In genomic region chr1:82562448-82562847, GRCh38 we compare ENCODE assay signal across 20 cellular contexts.
"Had no signal": no experiment of that assay in that cellular context is flagged by ENCODE, and none has a peak within 500 bp of the region (broad histone marks: within the 10 kb centered on the region; RNA-seq: fewer than 3 reads in every experiment).

No MANE protein-coding gene starts in this region.

- H3K27me3 ChIP-seq: ascending aorta, heart right ventricle, right lobe of liver, upper lobe of left lung had no signal

- H3K27me3 Mint-ChIP-seq: activated B cell treated with CpG ODN at 0.5 μM for 24 hours; activated naive CD8-positive, alpha-beta T cell treated with anti-CD3 and anti-CD28 coated beads, Interleukin-2, amount 50 U/mL, for 24 hours; stimulated activated memory B cell treated with anti-CD40 and anti-IgM and Interleukin-4, amounts not matched to agents 10 μg/mL and 1 μg/mL and 100 μg/mL, for 72 hours; T-cell had no signal

- H3K9me3 Mint-ChIP-seq: activated B cell treated with CpG ODN at 0.5 μM for 24 hours; activated CD8-positive, alpha-beta T cell treated with anti-CD3 and anti-CD28 coated beads for 36 hours; activated naive CD4-positive, alpha-beta T cell treated with anti-CD3 and anti-CD28 coated beads for 36 hours; activated naive CD8-positive, alpha-beta T cell treated with anti-CD3 and anti-CD28 coated beads, Interleukin-2, amount 50 U/mL, for 24 hours; activated T-helper 2 cell treated with anti-CD3 and anti-CD28 coated beads, Interferon-gamma antibody, Interleukin-2, Interleukin-4, amounts not matched to agents 10 μg/mL and 5 μg/mL and 100 μg/mL, durations not matched to agents 14 hours and 24 hours and 36 hours; nephron progenitor cell; stimulated activated memory B cell treated with anti-CD40 and anti-IgM and Interleukin-4, amounts not matched to agents 10 μg/mL and 1 μg/mL and 100 μg/mL, for 72 hours; T-cell had no signal

- H3K4me3 Mint-ChIP-seq: activated B cell treated with CpG ODN at 0.5 μM for 24 hours; activated CD8-positive, alpha-beta T cell treated with anti-CD3 and anti-CD28 coated beads for 36 hours; activated naive CD4-positive, alpha-beta T cell treated with anti-CD3 and anti-CD28 coated beads for 36 hours; activated naive CD8-positive, alpha-beta T cell treated with anti-CD3 and anti-CD28 coated beads, Interleukin-2, amount 50 U/mL, for 24 hours; nephron progenitor cell; stimulated activated memory B cell treated with anti-CD40 and anti-IgM and Interleukin-4, amounts not matched to agents 10 μg/mL and 1 μg/mL and 100 μg/mL, for 72 hours; T-cell had no signal

- H3K4me3 ChIP-seq: ascending aorta, heart right ventricle, left ventricle myocardium inferior, prostate gland, right lobe of liver, smooth muscle cell, thoracic aorta, upper lobe of left lung had no signal

- DNase-seq: activated B cell treated with CpG ODN at 0.5 μM for 24 hours; activated CD4-positive, alpha-beta T cell treated with anti-CD3 and anti-CD28 coated beads for 48 hours; activated CD8-positive, alpha-beta T cell treated with anti-CD3 and anti-CD28 coated beads for 36 hours; activated naive CD4-positive, alpha-beta T cell treated with anti-CD3 and anti-CD28 coated beads for 36 hours; activated naive CD8-positive, alpha-beta T cell treated with anti-CD3 and anti-CD28 coated beads, Interleukin-2, amount 50 U/mL, for 24 hours; activated T-cell treated with anti-CD3 and anti-CD28 coated beads, Interleukin-2, amount 50 U/mL, for 1 hour; erythroblast; heart right ventricle; left ventricle myocardium inferior; nephron progenitor cell; right lobe of liver; stimulated activated CD4-positive, alpha-beta T cell treated with anti-CD3 and anti-CD28 coated beads, Interleukin-4, amount 100 ng/mL, for 4 hours; T-cell; upper lobe of left lung had no signal

- H3K27ac Mint-ChIP-seq: activated B cell treated with CpG ODN at 0.5 μM for 24 hours; activated CD8-positive, alpha-beta T cell treated with anti-CD3 and anti-CD28 coated beads for 36 hours; activated naive CD4-positive, alpha-beta T cell treated with anti-CD3 and anti-CD28 coated beads for 36 hours; activated naive CD8-positive, alpha-beta T cell treated with anti-CD3 and anti-CD28 coated beads, Interleukin-2, amount 50 U/mL, for 24 hours; activated T-helper 2 cell treated with anti-CD3 and anti-CD28 coated beads, Interferon-gamma antibody, Interleukin-2, Interleukin-4, amounts not matched to agents 10 μg/mL and 5 μg/mL and 100 μg/mL, durations not matched to agents 14 hours and 24 hours and 36 hours; nephron progenitor cell; stimulated activated memory B cell treated with anti-CD40 and anti-IgM and Interleukin-4, amounts not matched to agents 10 μg/mL and 1 μg/mL and 100 μg/mL, for 72 hours; T-cell had no signal

- H3K4me1 Mint-ChIP-seq: activated naive CD8-positive, alpha-beta T cell treated with anti-CD3 and anti-CD28 coated beads, Interleukin-2, amount 50 U/mL, for 24 hours; stimulated activated memory B cell treated with anti-CD40 and anti-IgM and Interleukin-4, amounts not matched to agents 10 μg/mL and 1 μg/mL and 100 μg/mL, for 72 hours; T-cell had no signal

- H3K4me2 ChIP-seq: smooth muscle cell had no signal

- H3K27ac ChIP-seq: ascending aorta, heart right ventricle, left ventricle myocardium inferior, prostate gland, right lobe of liver, thoracic aorta, upper lobe of left lung had no signal

- ATAC-seq: activated CD8-positive, alpha-beta T cell treated with anti-CD3 and anti-CD28 coated beads for 36 hours; activated naive CD8-positive, alpha-beta T cell treated with anti-CD3 and anti-CD28 coated beads, Interleukin-2, amount 50 U/mL, for 24 hours; heart right ventricle; right lobe of liver; stimulated activated memory B cell treated with anti-CD40 and anti-IgM and Interleukin-4, amounts not matched to agents 10 μg/mL and 1 μg/mL and 100 μg/mL, for 72 hours; T-cell had no signal

- H3K36me3 ChIP-seq: ascending aorta, heart right ventricle, left ventricle myocardium inferior, prostate gland, right lobe of liver, thoracic aorta, upper lobe of left lung had no signal

- H3K36me3 Mint-ChIP-seq: stimulated activated memory B cell treated with anti-CD40 and anti-IgM and Interleukin-4, amounts not matched to agents 10 μg/mL and 1 μg/mL and 100 μg/mL, for 72 hours; T-cell had no signal

- H3K9me3 ChIP-seq: ascending aorta, heart right ventricle, left ventricle myocardium inferior, prostate gland, right lobe of liver, thoracic aorta, upper lobe of left lung had no signal
